Comparison of ENCODE assay signal across 8 cellular contexts in genomic region chr7:105531797-105532671, GRCh38. TPM values are rescaled to one million over a fixed set of nuclear protein-coding genes. Genes with fewer than 3 reads are reported as not detected.
DNase-seq lines count a peak whose midpoint lies in the region; ATAC-seq and TF ChIP-seq lines count a peak whose summit lies in the region.

Gene RINT1 (plus strand): TSS chr7:105532201. CDS start chr7:105532316, 115 bp downstream.

- peak within 1 kb of the TSS; percentile 94 for H3K4me3 Mint-ChIP-seq in T-helper 1 cell treated with Interleukin-12 subunit alpha and Interleukin-12 subunit beta and Interleukin-4 antibody, amounts not matched to agents 30 μg/mL and 1 μg/mL, for 36 hours

- TF ChIP-seq POLR2A in uterus (IDR thresholded peaks at IDR 0.05) = peak; percentile 16 to 64

- no peaks in the 10 kb centered on the region for H3K9me3 ChIP-seq in left ventricle myocardium inferior (replicated peaks)
- no peaks in the 10 kb centered on the region for H3K9me3 ChIP-seq in uterus

- no peaks in the 10 kb centered on the region for H3K9me3 Mint-ChIP-seq in T-helper 1 cell treated with Interleukin-12 subunit alpha and Interleukin-12 subunit beta and Interleukin-4 antibody, amounts not matched to agents 30 μg/mL and 1 μg/mL, for 36 hours

- H3K36me3 ChIP-seq in left ventricle myocardium inferior = peaks cover 12% of the 10 kb centered on the region
- no peaks in the 10 kb centered on the region for H3K36me3 ChIP-seq in uterus

- peak; percentile 96 for ATAC-seq in HG02870 (IDR thresholded peaks at IDR 0.05; ENCODE audit: unreplicated experiment)

- peak within 1 kb of the TSS; percentile 89 for H3K27ac Mint-ChIP-seq in T-helper 1 cell treated with Interleukin-12 subunit alpha and Interleukin-12 subunit beta and Interleukin-4 antibody, amounts not matched to agents 30 μg/mL and 1 μg/mL, for 36 hours

- H3K4me1 ChIP-seq in left ventricle myocardium inferior (peaks cover 25% of the 10 kb centered on the region), uterus (peaks cover 4 to 7% of the 10 kb centered on the region in 2 donors)

- peaks cover 25% of the 10 kb centered on the region for H3K4me1 Mint-ChIP-seq in T-helper 1 cell treated with Interleukin-12 subunit alpha and Interleukin-12 subunit beta and Interleukin-4 antibody, amounts not matched to agents 30 μg/mL and 1 μg/mL, for 36 hours (ENCODE audit: low read depth)

- in situ Hi-C loops in GM13977 (cut with MboI; ENCODE audit: low pct_unique_long_range_greater_than_20kb, low sequenced_read_pairs, unreplicated experiment) = no loop called here

- peak within 1 kb of the TSS; percentile 89 for H3K4me3 ChIP-seq in left ventricle myocardium inferior
- H3K4me3 ChIP-seq in uterus = peak within 1 kb of the TSS; percentile 65 to 92

- peaks cover 8% of the 10 kb centered on the region for H3K36me3 Mint-ChIP-seq in T-helper 1 cell treated with Interleukin-12 subunit alpha and Interleukin-12 subunit beta and Interleukin-4 antibody, amounts not matched to agents 30 μg/mL and 1 μg/mL, for 36 hours (ENCODE audit: low read depth)

- H3K27me3 Mint-ChIP-seq in T-helper 1 cell treated with Interleukin-12 subunit alpha and Interleukin-12 subunit beta and Interleukin-4 antibody, amounts not matched to agents 30 μg/mL and 1 μg/mL, for 36 hours (ENCODE audit: low read depth) = no peaks in the 10 kb centered on the region

- intact Hi-C loops in left ventricle myocardium inferior (cut with micrococcal nuclease) = no loop called here
- intact Hi-C loops in uterus (cut with DNase I; ENCODE audit: low total_unique reads) = no loop called here

- peak; percentile 86 for TF ChIP-seq CTCF in GM13977 (IDR thresholded peaks at IDR 0.05; ENCODE audit: extremely low read depth, insufficient read depth, missing control alignments)
- TF ChIP-seq CTCF in left ventricle myocardium inferior (IDR thresholded peaks at IDR 0.05; ENCODE audit: borderline replicate concordance) = peak; percentile 79
- TF ChIP-seq CTCF in uterus (IDR thresholded peaks at IDR 0.05) = peak; percentile 65 to 84 (median 76)

- H3K27me3 ChIP-seq in left ventricle myocardium inferior (ENCODE audit: low read depth) = no peaks in the 10 kb centered on the region
- no peaks in the 10 kb centered on the region for H3K27me3 ChIP-seq in uterus

- H3K27ac ChIP-seq in left ventricle myocardium inferior (replicated peaks) = peak within 1 kb of the TSS; percentile 86
- H3K27ac ChIP-seq in uterus = peak within 1 kb of the TSS; percentile 80 to 82

- DNase-seq in GM13977 (ENCODE audit: low spot score) = peak; percentile 86
- peak; percentile 94 for DNase-seq in NCI-H146 (lab: John Stamatoyannopoulos, UW)
- peak; percentile 17 to 93 (median 82) for DNase-seq in amygdala (lab: John Stamatoyannopoulos, UW)
- DNase-seq in left ventricle myocardium inferior = peak; percentile 87
- peak; percentile 64 for DNase-seq in pulmonary artery endothelial cell (ENCODE audit: low read depth, low spot score)
- peak; percentile 85 to 89 for DNase-seq in uterus

RNA-seq across cellular contexts. Expression of gene RINT1, which starts in this region (rescaled TPM):
- 12.9 TPM for total RNA-seq in left ventricle myocardium inferior
- 14.6 and 14.7 TPM in 2 replicates for total RNA-seq in pulmonary artery endothelial cell
- 10 to 100 TPM; 17.1 to 28.9 (median 18.7) TPM for total RNA-seq in uterus

Comparison
In these comparisons a context has a peak if more than half of its experiments do, and no peak if none do; other contexts are left out.
1. Peak in every context shown above with its lines: DNase-seq, ATAC-seq, H3K4me3 ChIP-seq and H3K27ac ChIP-seq.